Comparison of ENCODE assay signal across 23 cellular contexts in genomic region chr6:35511183-35511941, GRCh38. TPM values are rescaled to one million over a fixed set of nuclear protein-coding genes. Genes with fewer than 3 reads are reported as not detected.
DNase-seq lines count a peak whose midpoint lies in the region; ATAC-seq, FAIRE-seq and TF ChIP-seq lines count a peak whose summit lies in the region.
"Had no signal": no experiment of that assay in that cellular context is flagged by ENCODE, and none has a peak within 500 bp of the region (broad histone marks: within the 10 kb centered on the region; RNA-seq: fewer than 3 reads in every experiment).

No MANE protein-coding gene starts in this region.

- H3K36me3 ChIP-seq in left ventricle myocardium inferior (no peaks in the 10 kb centered on the region), endothelial cell of umbilical vein (ENCODE audit: control insufficient read depth in 2 of 2, extremely low read depth in 1 of 2, insufficient read depth in 2 of 2, low read length in 2 of 2) (no peaks in the 10 kb centered on the region), uterus (no peaks in the 10 kb centered on the region), A673 (ENCODE audit: insufficient read depth, low read length, poor library complexity, severe bottlenecking) (no peaks in the 10 kb centered on the region)

- intact Hi-C loops in left ventricle myocardium inferior (cut with micrococcal nuclease): no loop called here
- intact Hi-C loops in Right ventricle myocardium superior (cut with DNase I): no loop called here
- intact Hi-C loops in endothelial cell of umbilical vein (cut with micrococcal nuclease): no loop called here
- intact Hi-C loops in uterus (cut with DNase I; ENCODE audit: low total_unique reads): no loop called here
- intact Hi-C loops in CD4-positive, alpha-beta T cell (cut with DNase I, micrococcal nuclease): no loop called here
- intact Hi-C loops in A673 (cut with micrococcal nuclease; ENCODE audit: unreplicated experiment): no loop called here

- FAIRE-seq in endothelial cell of umbilical vein (lab: Jason Lieb, UNC): no peak
- FAIRE-seq: islet of Langerhans had no signal

- peaks cover 27% of the 10 kb centered on the region for H3K27me3 Mint-ChIP-seq in nephron (ENCODE audit: low read depth)
- H3K27me3 Mint-ChIP-seq in CD4-positive, alpha-beta T cell: peaks cover 21% of the 10 kb centered on the region

- peak overlapping the region; percentile 24 to 49 (median 43) for H3K4me3 Mint-ChIP-seq in nephron
- H3K4me3 Mint-ChIP-seq in CD4-positive, alpha-beta T cell: no peak overlapping the region
- H3K4me3 Mint-ChIP-seq: activated CD4-positive, alpha-beta T cell treated with anti-CD3 and anti-CD28 coated beads for 36 hours; CD8-positive, alpha-beta T cell; central memory CD8-positive, alpha-beta T cell had no signal

- ATAC-seq in Right ventricle myocardium superior (ENCODE audit: poor library complexity): no peak
- no peak for ATAC-seq in CD4-positive, alpha-beta T cell (ENCODE audit: poor library complexity)
- ATAC-seq: activated CD4-positive, alpha-beta T cell treated with anti-CD3 and anti-CD28 coated beads for 36 hours; CD8-positive, alpha-beta T cell had no signal

- no TSS peak for BruUV-seq in endothelial cell of umbilical vein (replicated peaks; lab: Mats Ljungman, UMichigan)
- BruUV-seq in A673 (replicated peaks; lab: Mats Ljungman, UMichigan): no TSS peak

- no peak overlapping the region for H3K9ac ChIP-seq in endothelial cell of umbilical vein (replicated peaks; ENCODE audit: extremely low read depth, insufficient read depth, low read length)

- H3K79me2 ChIP-seq in endothelial cell of umbilical vein (ENCODE audit: control insufficient read depth, insufficient read depth, low read length): no peaks in the 10 kb centered on the region

- POLR2A ChIA-PET in endothelial cell of umbilical vein (lab: Charles Lee): no interaction called here
- POLR2A ChIA-PET in CD4-positive, alpha-beta T cell (lab: Charles Lee): no interaction called here
- POLR2A ChIA-PET in A673 (lab: Charles Lee; ENCODE audit: low non-redundant PET): no interaction called here

- H2AFZ ChIP-seq in endothelial cell of umbilical vein (ENCODE audit: low read depth, low read length): no peak overlapping the region

- TF ChIP-seq CTCF in left ventricle myocardium inferior (IDR thresholded peaks at IDR 0.05; ENCODE audit: borderline replicate concordance) (no peak), endothelial cell of umbilical vein (IDR thresholded peaks at IDR 0.05; ENCODE audit: extremely low read depth in 1 of 2, insufficient read depth in 1 of 2, low read depth in 1 of 2, low read length in 2 of 2) (no peak), nephron (IDR thresholded peaks at IDR 0.05; ENCODE audit: unreplicated experiment in 3 of 3) (no peak), uterus (IDR thresholded peaks at IDR 0.05) (no peak), A673 (conservative IDR thresholded peaks at IDR 0.05; ENCODE audit: low read depth, low read length) (no peak)
- no peak for TF ChIP-seq CTCF in CD4-positive, alpha-beta T cell (IDR thresholded peaks at IDR 0.05)

- H4K20me1 ChIP-seq in endothelial cell of umbilical vein (replicated peaks; ENCODE audit: control insufficient read depth, extremely low read depth, insufficient read depth, low read length): no peaks in the 10 kb centered on the region

- peaks cover 14% of the 10 kb centered on the region for H3K4me1 Mint-ChIP-seq in nephron
- H3K4me1 Mint-ChIP-seq in CD4-positive, alpha-beta T cell (ENCODE audit: low read depth): no peaks in the 10 kb centered on the region
- H3K4me1 Mint-ChIP-seq: activated CD4-positive, alpha-beta T cell treated with anti-CD3 and anti-CD28 coated beads for 36 hours; central memory CD8-positive, alpha-beta T cell had no signal

- no peaks in the 10 kb centered on the region for H3K9me1 ChIP-seq in endothelial cell of umbilical vein (replicated peaks; ENCODE audit: control insufficient read depth, extremely low read depth, insufficient read depth, low read length)

- H3K4me1 ChIP-seq in left ventricle myocardium inferior (peaks cover 8% of the 10 kb centered on the region), endothelial cell of umbilical vein (ENCODE audit: control insufficient read depth, extremely low read depth, insufficient read depth, low read length) (no peaks in the 10 kb centered on the region), uterus (peaks cover 0 to 8% of the 10 kb centered on the region in 2 donors), A673 (ENCODE audit: insufficient read depth, low read length, poor library complexity, severe bottlenecking) (no peaks in the 10 kb centered on the region)

- peak overlapping the region in 1 of 3 experiments; percentile 54 for H3K27ac Mint-ChIP-seq in nephron
- H3K27ac Mint-ChIP-seq in CD4-positive, alpha-beta T cell: no peak overlapping the region
- H3K27ac Mint-ChIP-seq: activated CD4-positive, alpha-beta T cell treated with anti-CD3 and anti-CD28 coated beads for 36 hours; CD8-positive, alpha-beta T cell had no signal

- H3K9me3 ChIP-seq in left ventricle myocardium inferior (replicated peaks) (no peaks in the 10 kb centered on the region), endothelial cell of umbilical vein (replicated peaks; ENCODE audit: control insufficient read depth, insufficient read depth, low read length) (no peaks in the 10 kb centered on the region), uterus (no peaks in the 10 kb centered on the region), A673 (ENCODE audit: low read depth, low read length, poor library complexity, severe bottlenecking) (no peaks in the 10 kb centered on the region)
- no peaks in the 10 kb centered on the region for H3K9me3 ChIP-seq in CD4-positive, alpha-beta T cell (ENCODE audit: control insufficient read depth, low read length)

- H3K4me3 ChIP-seq in left ventricle myocardium inferior: peak overlapping the region; percentile 48
- no peak overlapping the region for H3K4me3 ChIP-seq in endothelial cell of umbilical vein (replicated peaks in 1 of 3; ENCODE audit: insufficient read depth in 1 of 3, low read depth in 1 of 3, low read length in 3 of 3)
- peak overlapping the region; percentile 7 to 27 for H3K4me3 ChIP-seq in uterus
- no peak overlapping the region for H3K4me3 ChIP-seq in A673 (ENCODE audit: low read depth, low read length, poor library complexity, severe bottlenecking)

- H3K27me3 ChIP-seq in left ventricle myocardium inferior (ENCODE audit: low read depth) (peaks cover 68% of the 10 kb centered on the region), endothelial cell of umbilical vein (ENCODE audit: control insufficient read depth in 2 of 2, insufficient read depth in 2 of 2, low read length in 2 of 2) (peaks cover 24 to 41% of the 10 kb centered on the region in 2 experiments), uterus (no peaks in the 10 kb centered on the region), A673 (replicated peaks; ENCODE audit: insufficient read depth, low read depth, low read length, poor library complexity) (no peaks in the 10 kb centered on the region)
- peaks cover 17% of the 10 kb centered on the region for H3K27me3 ChIP-seq in CD4-positive, alpha-beta T cell (ENCODE audit: control insufficient read depth, insufficient read depth, low read length)

- H3K9me3 Mint-ChIP-seq in nephron: no peaks in the 10 kb centered on the region
- H3K9me3 Mint-ChIP-seq in CD4-positive, alpha-beta T cell: no peaks in the 10 kb centered on the region
- H3K9me3 Mint-ChIP-seq: CD8-positive, alpha-beta T cell; central memory CD8-positive, alpha-beta T cell had no signal

- no peaks in the 10 kb centered on the region for H3K36me3 Mint-ChIP-seq in nephron (ENCODE audit: low read depth)
- H3K36me3 Mint-ChIP-seq in CD4-positive, alpha-beta T cell (ENCODE audit: low read depth): no peaks in the 10 kb centered on the region
- H3K36me3 Mint-ChIP-seq: CD8-positive, alpha-beta T cell; naive B cell had no signal

- CTCF ChIA-PET in endothelial cell of umbilical vein (lab: Charles Lee): no interaction called here
- CTCF ChIA-PET in CD4-positive, alpha-beta T cell (lab: Charles Lee): no interaction called here
- CTCF ChIA-PET in A673 (lab: Charles Lee): no interaction called here

- DNase-seq in left ventricle myocardium inferior: no peak
- DNase-seq in Right ventricle myocardium superior: no peak
- no peak for DNase-seq in endothelial cell of umbilical vein (ENCODE audit: low read depth, low spot score)
- DNase-seq in uterus: no peak
- no peak for DNase-seq in CD4-positive, alpha-beta T cell
- DNase-seq in A673 (ENCODE audit: low spot score): no peak
- no peak for DNase-seq in NCI-H1417 treated with DMSO at 0.1 percent for 48 hours (lab: John Stamatoyannopoulos, UW)
- DNase-seq: activated CD4-positive, alpha-beta T cell treated with anti-CD3 and anti-CD28 coated beads for 36 hours; activated effector memory CD4-positive, alpha-beta T cell treated with anti-CD3 and anti-CD28 coated beads, Interleukin-2, amount 50 U/mL, for 16 hours; CD8-positive, alpha-beta T cell; DMS79 treated with DMSO at 0.1 percent for 48 hours; effector CD8-positive, alpha-beta T cell; IMR-90; MM.1S; naive B cell; NCI-H1694 treated with DMSO at 0.1 percent for 48 hours; stimulated activated CD4-positive, alpha-beta T cell treated with anti-CD3 and anti-CD28 coated beads, Interleukin-4, amount 100 ng/mL, for 4 hours had no signal

- TF ChIP-seq POLR2A in endothelial cell of umbilical vein (IDR thresholded peaks at IDR 0.05; ENCODE audit: low read depth, low read length): no peak
- no peak for TF ChIP-seq POLR2A in uterus (IDR thresholded peaks at IDR 0.05)

- dilution Hi-C loops in endothelial cell of umbilical vein (cut with MboI; ENCODE audit: extremely low pct_ligation_motif_present, low sequenced_read_pairs): no loop called here

- H3K27ac ChIP-seq in left ventricle myocardium inferior (replicated peaks) (no peak overlapping the region), endothelial cell of umbilical vein (ENCODE audit: insufficient read depth, low read depth, low read length) (no peak overlapping the region), uterus (no peak overlapping the region), A673 (ENCODE audit: low read depth, low read length, poor library complexity, severe bottlenecking) (no peak overlapping the region)
- no peak overlapping the region for H3K27ac ChIP-seq in CD4-positive, alpha-beta T cell (ENCODE audit: low read depth, low read length)
- H3K27ac ChIP-seq: HL-60 had no signal

- H3K4me2 ChIP-seq in endothelial cell of umbilical vein (ENCODE audit: insufficient read depth, low read length): no peak overlapping the region

RNA-seq across cellular contexts. Expression of gene TULP1, which starts 1.3 kb away (rescaled TPM):
- total RNA-seq in left ventricle myocardium inferior: not detected
- not detected for total RNA-seq in Right ventricle myocardium superior
- not detected in 2 replicates for total RNA-seq in endothelial cell of umbilical vein
- polyA plus RNA-seq in endothelial cell of umbilical vein: not detected in 2 replicates
- not detected in 2 replicates for polyA plus RNA-seq in endothelial cell of umbilical vein (2011; cell fraction: cytosol; rRNA removed)
- not detected in 2 replicates for polyA plus RNA-seq in endothelial cell of umbilical vein (2011; cell fraction: nucleus; rRNA removed)
- polyA plus RNA-seq in endothelial cell of umbilical vein (2012): not detected in 2 replicates
- polyA minus RNA-seq in endothelial cell of umbilical vein: not detected in 2 replicates
- polyA minus RNA-seq in endothelial cell of umbilical vein (2011; cell fraction: cytosol; rRNA and poly(A)+ RNA removed): not detected
- not detected in 2 replicates for polyA minus RNA-seq in endothelial cell of umbilical vein (2011; cell fraction: nucleus; rRNA and poly(A)+ RNA removed)
- 1 to 10 TPM in 3 of 4 donors, not detected in 1; 1.6 to 3.2 (median 2.1) TPM for total RNA-seq in uterus
- not detected for total RNA-seq in CD4-positive, alpha-beta T cell
- total RNA-seq in A673 (2021): 0.66 TPM in 1 of 2 replicates, not detected in the other
- total RNA-seq: activated CD4-positive, alpha-beta T cell treated with anti-CD3 and anti-CD28 coated beads for 36 hours; CD8-positive, alpha-beta T cell; fibroblast of lung; IMR-90; lung microvascular endothelial cell had no signal
- polyA plus RNA-seq: fibroblast of lung, IMR-90 had no signal

RNA-seq across cellular contexts. Expression of gene TEAD3, which starts 14.5 kb away (rescaled TPM):
- total RNA-seq in left ventricle myocardium inferior: 28.0 TPM
- 25.4 TPM for total RNA-seq in Right ventricle myocardium superior
- total RNA-seq in endothelial cell of umbilical vein: 1.1 and 2.0 TPM in 2 replicates
- polyA plus RNA-seq in endothelial cell of umbilical vein: 1.6 and 1.7 TPM in 2 replicates
- 1.4 and 1.6 TPM in 2 replicates for polyA plus RNA-seq in endothelial cell of umbilical vein (2011; cell fraction: cytosol; rRNA removed)
- polyA plus RNA-seq in endothelial cell of umbilical vein (2011; cell fraction: nucleus; rRNA removed): 2.2 and 3.7 TPM in 2 replicates
- polyA plus RNA-seq in endothelial cell of umbilical vein (2012): 1.2 and 2.3 TPM in 2 replicates
- polyA minus RNA-seq in endothelial cell of umbilical vein: 0.70 and 2.0 TPM in 2 replicates
- 4.2 TPM for polyA minus RNA-seq in endothelial cell of umbilical vein (2011; cell fraction: cytosol; rRNA and poly(A)+ RNA removed)
- polyA minus RNA-seq in endothelial cell of umbilical vein (2011; cell fraction: nucleus; rRNA and poly(A)+ RNA removed): 0.48 TPM in 2 replicates
- 100 to 1,000 TPM in 1 of 4 donors, 10 to 100 TPM in 3; 10.2 to 107 (median 17.2) TPM for total RNA-seq in uterus
- under 1 TPM in 1 of 2 experiments, not detected in 1; 0.11 TPM for total RNA-seq in CD4-positive, alpha-beta T cell
- total RNA-seq in A673 (2021): 10.3 and 17.0 TPM in 2 replicates
- total RNA-seq: CD8-positive, alpha-beta T cell had no signal

RNA-seq across cellular contexts. Expression of gene RPL10A, which starts 43.2 kb away (rescaled TPM):
- 552 TPM for total RNA-seq in left ventricle myocardium inferior
- total RNA-seq in Right ventricle myocardium superior: 535 TPM
- 1,327 and 1,339 TPM in 2 replicates for total RNA-seq in endothelial cell of umbilical vein
- 1,956 and 2,053 TPM in 2 replicates for polyA plus RNA-seq in endothelial cell of umbilical vein
- 2,740 and 3,664 TPM in 2 replicates for polyA plus RNA-seq in endothelial cell of umbilical vein (2011; cell fraction: cytosol; rRNA removed)
- polyA plus RNA-seq in endothelial cell of umbilical vein (2011; cell fraction: nucleus; rRNA removed): 979 and 1,138 TPM in 2 replicates
- polyA plus RNA-seq in endothelial cell of umbilical vein (2012): 2,181 and 2,192 TPM in 2 replicates
- polyA minus RNA-seq in endothelial cell of umbilical vein: 780 and 808 TPM in 2 replicates
- 702 TPM for polyA minus RNA-seq in endothelial cell of umbilical vein (2011; cell fraction: cytosol; rRNA and poly(A)+ RNA removed)
- 141 and 181 TPM in 2 replicates for polyA minus RNA-seq in endothelial cell of umbilical vein (2011; cell fraction: nucleus; rRNA and poly(A)+ RNA removed)
- total RNA-seq in uterus: 1,000 to 10,000 TPM; 1,557 to 4,762 (median 2,904) TPM
- total RNA-seq in CD4-positive, alpha-beta T cell: 1,000 to 10,000 TPM; 2,453 to 2,464 TPM
- 1,064 and 1,085 TPM in 2 replicates for total RNA-seq in A673 (2021)

RNA-seq across cellular contexts. Expression of gene FANCE, which starts 59.2 kb away (rescaled TPM):
- total RNA-seq in left ventricle myocardium inferior (3.7 TPM), Right ventricle myocardium superior (3.4 TPM), endothelial cell of umbilical vein (11.0 and 12.7 TPM in 2 replicates), uterus (10 to 100 TPM in 3 of 4 donors, 1 to 10 TPM in 1; 9.6 to 19.1 (median 11.4) TPM), A673 (2021) (19.2 and 23.4 TPM in 2 replicates)
- 9.1 and 9.5 TPM in 2 replicates for polyA plus RNA-seq in endothelial cell of umbilical vein
- polyA plus RNA-seq in endothelial cell of umbilical vein (2011; cell fraction: cytosol; rRNA removed): 10.2 and 11.4 TPM in 2 replicates
- 7.8 and 8.5 TPM in 2 replicates for polyA plus RNA-seq in endothelial cell of umbilical vein (2011; cell fraction: nucleus; rRNA removed)
- 4.8 and 5.8 TPM in 2 replicates for polyA plus RNA-seq in endothelial cell of umbilical vein (2012)
- polyA minus RNA-seq in endothelial cell of umbilical vein: 7.3 and 9.4 TPM in 2 replicates
- 13.1 TPM for polyA minus RNA-seq in endothelial cell of umbilical vein (2011; cell fraction: cytosol; rRNA and poly(A)+ RNA removed)
- polyA minus RNA-seq in endothelial cell of umbilical vein (2011; cell fraction: nucleus; rRNA and poly(A)+ RNA removed): 2.0 and 2.8 TPM in 2 replicates
- 1 to 10 TPM; 1.6 to 1.7 TPM for total RNA-seq in CD4-positive, alpha-beta T cell

Comparison
In these comparisons a context has a peak if more than half of its experiments do, and no peak if none do; other contexts are left out.
1. H3K4me3 ChIP-seq: peak in left ventricle myocardium inferior (single experiment) and uterus (2 of 2); none in endothelial cell of umbilical vein (0 of 3) and A673 (single experiment).